In genomic region chr12:57224973-57225679, GRCh38 we compare ENCODE assay signal across 8 cellular contexts. TPM values are rescaled to one million over a fixed set of nuclear protein-coding genes. Genes with fewer than 3 reads are reported as not detected.
DNase-seq lines count a peak whose midpoint lies in the region; ATAC-seq, FAIRE-seq and TF ChIP-seq lines count a peak whose summit lies in the region.

No MANE protein-coding gene starts in this region.

- no peak overlapping the region for H3K4me3 ChIP-seq in DND-41 (ENCODE audit: low read depth in 1 of 2, low read length in 2 of 2)
- H3K4me3 ChIP-seq in foreskin fibroblast (ENCODE audit: low read depth in 1 of 2, low read length in 2 of 2), result no peak overlapping the region

- TF ChIP-seq CTCF in DND-41 (IDR thresholded peaks at IDR 0.05; ENCODE audit: borderline replicate concordance, extremely low read depth, low read length, poor library complexity, severe bottlenecking), result peak; percentile 2
- no peak for TF ChIP-seq CTCF in D721Med (IDR thresholded peaks at IDR 0.05; ENCODE audit: insufficient read depth, missing control alignments)
- no peak for TF ChIP-seq CTCF in foreskin fibroblast (IDR thresholded peaks at IDR 0.05; ENCODE audit: low read depth, low read length)

- H3K9ac ChIP-seq in DND-41 (ENCODE audit: low read depth, low read length), result no peak overlapping the region

- H3K4me1 ChIP-seq in DND-41 (ENCODE audit: insufficient read depth, low read length), result peaks cover 19% of the 10 kb centered on the region

- H3K79me2 ChIP-seq in DND-41 (ENCODE audit: insufficient read depth, low read length), result peaks cover 7% of the 10 kb centered on the region

- H3K9me3 ChIP-seq in DND-41 (ENCODE audit: insufficient read depth, low read length, severe bottlenecking), result no peaks in the 10 kb centered on the region

- DNase-seq in DND-41, result peak; percentile 69
- DNase-seq in NCI-H1105 treated with DMSO at 0.1 percent for 48 hours (lab: John Stamatoyannopoulos, UW), result peak; percentile 10
- DNase-seq in activated T-cell treated with anti-CD3 and anti-CD28 coated beads for 48 hours (ENCODE audit: low read depth), result peak; percentile 66
- peak; percentile 74 for DNase-seq in Right ventricle myocardium superior
- peak; percentile 57 to 76 for DNase-seq in stimulated activated CD4-positive, alpha-beta T cell treated with anti-CD3 and anti-CD28 coated beads, Interleukin-2, amount 100 ng/mL, for 24 hours
- DNase-seq in D721Med (ENCODE audit: insufficient read length, low spot score), result no peak
- no peak for DNase-seq in foreskin fibroblast

- H3K4me2 ChIP-seq in DND-41 (ENCODE audit: insufficient read depth, low read length), result no peak overlapping the region

- no peak for FAIRE-seq in D721Med (lab: Jason Lieb, UNC)

- peaks cover 23% of the 10 kb centered on the region for H3K27me3 ChIP-seq in DND-41 (ENCODE audit: insufficient read depth, low read length, poor library complexity)

- intact Hi-C loops in Right ventricle myocardium superior (cut with DNase I), result no loop called here

- no peak overlapping the region for H3K27ac ChIP-seq in DND-41 (ENCODE audit: low read length)

- H3K36me3 ChIP-seq in DND-41 (ENCODE audit: insufficient read depth, low read length), result no peaks in the 10 kb centered on the region; the same call in 1 of the 2 replicates

- no peak overlapping the region for H2AFZ ChIP-seq in DND-41 (ENCODE audit: low read depth, low read length)

- H4K20me1 ChIP-seq in DND-41 (ENCODE audit: insufficient read depth, low read length), result peaks cover 13% of the 10 kb centered on the region; the same call in 1 of the 2 replicates

- ATAC-seq in DND-41 (ENCODE audit: insufficient read depth, low read depth) (peak; percentile 34), Right ventricle myocardium superior (ENCODE audit: poor library complexity) (peak; percentile 50), HG03135 (IDR thresholded peaks at IDR 0.05; ENCODE audit: unreplicated experiment) (no peak)

RNA-seq across cellular contexts. Expression of gene SHMT2, which starts 4.4 kb away (rescaled TPM):
- 26.8 TPM for total RNA-seq in Right ventricle myocardium superior

RNA-seq across cellular contexts. Expression of gene NXPH4, which starts 8.5 kb away (rescaled TPM):
- total RNA-seq in Right ventricle myocardium superior, result 0.70 TPM

RNA-seq across cellular contexts. Expression of gene STAC3, which starts 25.9 kb away (rescaled TPM):
- total RNA-seq in Right ventricle myocardium superior, result 1.2 TPM

Comparison
In these comparisons a context has a peak if more than half of its experiments do, and no peak if none do; other contexts are left out.
1. DNase-seq: peak in DND-41 (single experiment), NCI-H1105 treated with DMSO at 0.1 percent for 48 hours (single experiment), activated T-cell treated with anti-CD3 and anti-CD28 coated beads for 48 hours (single experiment), Right ventricle myocardium superior (single experiment) and stimulated activated CD4-positive, alpha-beta T cell treated with anti-CD3 and anti-CD28 coated beads, Interleukin-2, amount 100 ng/mL, for 24 hours (2 of 2); none in D721Med (single experiment) and foreskin fibroblast (0 of 2).